In genomic region chr1:153569465-153569864, GRCh38 we compare ENCODE assay signal across 2 cellular contexts.
TF ChIP-seq lines count a peak whose summit lies in the region.

No MANE protein-coding gene starts in this region.

TF ChIP-seq in H1, 55 proteins besides CTCF, POLR2A, EP300 and RAD21:
- TF ChIP-seq, protein P1, sequence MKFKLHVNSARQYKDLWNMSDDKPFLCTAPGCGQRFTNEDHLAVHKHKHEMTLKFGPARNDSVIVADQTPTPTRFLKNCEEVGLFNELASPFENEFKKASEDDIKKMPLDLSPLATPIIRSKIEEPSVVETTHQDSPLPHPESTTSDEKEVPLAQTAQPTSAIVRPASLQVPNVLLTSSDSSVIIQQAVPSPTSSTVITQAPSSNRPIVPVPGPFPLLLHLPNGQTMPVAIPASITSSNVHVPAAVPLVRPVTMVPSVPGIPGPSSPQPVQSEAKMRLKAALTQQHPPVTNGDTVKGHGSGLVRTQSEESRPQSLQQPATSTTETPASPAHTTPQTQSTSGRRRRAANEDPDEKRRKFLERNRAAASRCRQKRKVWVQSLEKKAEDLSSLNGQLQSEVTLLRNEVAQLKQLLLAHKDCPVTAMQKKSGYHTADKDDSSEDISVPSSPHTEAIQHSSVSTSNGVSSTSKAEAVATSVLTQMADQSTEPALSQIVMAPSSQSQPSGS (IDR thresholded peaks at IDR 0.05; ENCODE audit: low read length), result no peak
- TF ChIP-seq HDAC2 (IDR thresholded peaks at IDR 0.05; ENCODE audit: borderline replicate concordance in 1 of 2, low read depth in 2 of 2, low read length in 2 of 2) (no peak), TAF1 (IDR thresholded peaks at IDR 0.05; ENCODE audit: low read depth, low read length) (no peak), CREB1 (IDR thresholded peaks at IDR 0.05) (no peak), CHD2 (IDR thresholded peaks at IDR 0.05; ENCODE audit: low read length) (no peak), POLR2AphosphoS5 (IDR thresholded peaks at IDR 0.05; ENCODE audit: low read depth, low read length) (no peak), PHF8 (conservative IDR thresholded peaks at IDR 0.05; ENCODE audit: low read depth, low read length) (no peak), TAF7 (optimal IDR thresholded peaks at IDR 0.05; ENCODE audit: borderline replicate concordance, low read depth, low read length) (no peak), FOSL1 (IDR thresholded peaks at IDR 0.05; ENCODE audit: insufficient read depth, low read depth, low read length) (no peak), CBX5 (IDR thresholded peaks at IDR 0.05; ENCODE audit: low read depth, low read length) (no peak), SIX5 (IDR thresholded peaks at IDR 0.05; ENCODE audit: low read depth, low read length) (no peak), KDM5A (IDR thresholded peaks at IDR 0.05; ENCODE audit: low read length) (no peak), HDAC6 (IDR thresholded peaks at IDR 0.05; ENCODE audit: low read depth, low read length) (no peak)
- TF ChIP-seq, protein P2, sequence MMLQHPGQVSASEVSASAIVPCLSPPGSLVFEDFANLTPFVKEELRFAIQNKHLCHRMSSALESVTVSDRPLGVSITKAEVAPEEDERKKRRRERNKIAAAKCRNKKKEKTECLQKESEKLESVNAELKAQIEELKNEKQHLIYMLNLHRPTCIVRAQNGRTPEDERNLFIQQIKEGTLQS (IDR thresholded peaks at IDR 0.05; ENCODE audit: insufficient read depth, low read depth, low read length), result no peak

TF ChIP-seq in SK-N-SH, 30 proteins besides CTCF, POLR2A, EP300 and RAD21:
- no peak for TF ChIP-seq RCOR1 (IDR thresholded peaks at IDR 0.05; ENCODE audit: low read length)
- TF ChIP-seq EZH2phosphoT487 (IDR thresholded peaks at IDR 0.05; ENCODE audit: borderline replicate concordance, low read depth), result no peak
- TF ChIP-seq NFIC (IDR thresholded peaks at IDR 0.05; ENCODE audit: borderline replicate concordance), result no peak
- TF ChIP-seq MEF2A (IDR thresholded peaks at IDR 0.05; ENCODE audit: borderline replicate concordance, low read depth), result no peak
- TF ChIP-seq, protein P3, sequence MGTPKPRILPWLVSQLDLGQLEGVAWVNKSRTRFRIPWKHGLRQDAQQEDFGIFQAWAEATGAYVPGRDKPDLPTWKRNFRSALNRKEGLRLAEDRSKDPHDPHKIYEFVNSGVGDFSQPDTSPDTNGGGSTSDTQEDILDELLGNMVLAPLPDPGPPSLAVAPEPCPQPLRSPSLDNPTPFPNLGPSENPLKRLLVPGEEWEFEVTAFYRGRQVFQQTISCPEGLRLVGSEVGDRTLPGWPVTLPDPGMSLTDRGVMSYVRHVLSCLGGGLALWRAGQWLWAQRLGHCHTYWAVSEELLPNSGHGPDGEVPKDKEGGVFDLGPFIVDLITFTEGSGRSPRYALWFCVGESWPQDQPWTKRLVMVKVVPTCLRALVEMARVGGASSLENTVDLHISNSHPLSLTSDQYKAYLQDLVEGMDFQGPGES (IDR thresholded peaks at IDR 0.05; ENCODE audit: low read depth, low read length), result no peak
- TF ChIP-seq FOSL2 (IDR thresholded peaks at IDR 0.05; ENCODE audit: borderline replicate concordance, low read depth), result no peak
- no peak for TF ChIP-seq NRF1 (IDR thresholded peaks at IDR 0.05; ENCODE audit: low read depth, low read length)
- TF ChIP-seq RFX5 (IDR thresholded peaks at IDR 0.05; ENCODE audit: low read length), result no peak
- TF ChIP-seq MXI1 (IDR thresholded peaks at IDR 0.05; ENCODE audit: low read depth, low read length), result no peak
- no peak for TF ChIP-seq RXRA (IDR thresholded peaks at IDR 0.05; ENCODE audit: borderline replicate concordance, low read depth)
- TF ChIP-seq ZBTB33 (IDR thresholded peaks at IDR 0.05; ENCODE audit: borderline replicate concordance, low read depth), result no peak
- TF ChIP-seq YY1 (IDR thresholded peaks at IDR 0.05; ENCODE audit: low read depth), result no peak
- no peak for TF ChIP-seq CHD2 (IDR thresholded peaks at IDR 0.05; ENCODE audit: low read length, partially characterized antibody)
- no peak for TF ChIP-seq GATA2 (CRISPR knock-in tag; IDR thresholded peaks at IDR 0.05)
- TF ChIP-seq, protein P4, sequence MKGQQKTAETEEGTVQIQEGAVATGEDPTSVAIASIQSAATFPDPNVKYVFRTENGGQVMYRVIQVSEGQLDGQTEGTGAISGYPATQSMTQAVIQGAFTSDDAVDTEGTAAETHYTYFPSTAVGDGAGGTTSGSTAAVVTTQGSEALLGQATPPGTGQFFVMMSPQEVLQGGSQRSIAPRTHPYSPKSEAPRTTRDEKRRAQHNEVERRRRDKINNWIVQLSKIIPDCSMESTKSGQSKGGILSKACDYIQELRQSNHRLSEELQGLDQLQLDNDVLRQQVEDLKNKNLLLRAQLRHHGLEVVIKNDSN (IDR thresholded peaks at IDR 0.05; ENCODE audit: borderline replicate concordance, low read depth), result no peak
- TF ChIP-seq FOXM1 (IDR thresholded peaks at IDR 0.05; ENCODE audit: low read depth), result no peak
- no peak for TF ChIP-seq REST (IDR thresholded peaks at IDR 0.05; ENCODE audit: low read depth, low read length)
- no peak for TF ChIP-seq SIN3A (IDR thresholded peaks at IDR 0.05; ENCODE audit: borderline replicate concordance, low read depth, low read length)
